Comparison of ENCODE assay signal across 1 cellular context in the genomic region with DNA sequence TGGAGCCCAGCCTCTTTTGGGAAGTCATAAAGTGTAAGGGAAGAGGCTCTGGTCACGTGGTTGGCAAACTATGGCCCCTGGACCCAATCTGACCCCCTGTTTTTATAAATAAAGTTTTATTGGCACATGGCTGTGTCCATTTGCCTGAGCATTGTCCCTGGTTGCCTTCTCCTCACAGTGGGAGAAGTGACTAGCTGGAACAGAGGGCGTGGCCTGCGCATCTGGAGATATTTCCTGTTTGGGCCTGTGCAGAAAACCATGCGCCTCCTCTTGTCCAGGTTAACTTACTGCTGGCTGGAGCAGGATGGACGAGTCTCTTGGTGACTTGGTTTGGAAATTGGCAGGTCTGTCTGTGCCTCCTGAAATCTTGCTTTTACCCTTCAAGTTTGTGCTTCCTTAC.
TF ChIP-seq lines count a peak whose summit lies in the region.

No MANE protein-coding gene starts in this region.

TF ChIP-seq in K562, 482 proteins besides CTCF, POLR2A, EP300 and RAD21 (continued from another document):
- TF ChIP-seq, protein P1, sequence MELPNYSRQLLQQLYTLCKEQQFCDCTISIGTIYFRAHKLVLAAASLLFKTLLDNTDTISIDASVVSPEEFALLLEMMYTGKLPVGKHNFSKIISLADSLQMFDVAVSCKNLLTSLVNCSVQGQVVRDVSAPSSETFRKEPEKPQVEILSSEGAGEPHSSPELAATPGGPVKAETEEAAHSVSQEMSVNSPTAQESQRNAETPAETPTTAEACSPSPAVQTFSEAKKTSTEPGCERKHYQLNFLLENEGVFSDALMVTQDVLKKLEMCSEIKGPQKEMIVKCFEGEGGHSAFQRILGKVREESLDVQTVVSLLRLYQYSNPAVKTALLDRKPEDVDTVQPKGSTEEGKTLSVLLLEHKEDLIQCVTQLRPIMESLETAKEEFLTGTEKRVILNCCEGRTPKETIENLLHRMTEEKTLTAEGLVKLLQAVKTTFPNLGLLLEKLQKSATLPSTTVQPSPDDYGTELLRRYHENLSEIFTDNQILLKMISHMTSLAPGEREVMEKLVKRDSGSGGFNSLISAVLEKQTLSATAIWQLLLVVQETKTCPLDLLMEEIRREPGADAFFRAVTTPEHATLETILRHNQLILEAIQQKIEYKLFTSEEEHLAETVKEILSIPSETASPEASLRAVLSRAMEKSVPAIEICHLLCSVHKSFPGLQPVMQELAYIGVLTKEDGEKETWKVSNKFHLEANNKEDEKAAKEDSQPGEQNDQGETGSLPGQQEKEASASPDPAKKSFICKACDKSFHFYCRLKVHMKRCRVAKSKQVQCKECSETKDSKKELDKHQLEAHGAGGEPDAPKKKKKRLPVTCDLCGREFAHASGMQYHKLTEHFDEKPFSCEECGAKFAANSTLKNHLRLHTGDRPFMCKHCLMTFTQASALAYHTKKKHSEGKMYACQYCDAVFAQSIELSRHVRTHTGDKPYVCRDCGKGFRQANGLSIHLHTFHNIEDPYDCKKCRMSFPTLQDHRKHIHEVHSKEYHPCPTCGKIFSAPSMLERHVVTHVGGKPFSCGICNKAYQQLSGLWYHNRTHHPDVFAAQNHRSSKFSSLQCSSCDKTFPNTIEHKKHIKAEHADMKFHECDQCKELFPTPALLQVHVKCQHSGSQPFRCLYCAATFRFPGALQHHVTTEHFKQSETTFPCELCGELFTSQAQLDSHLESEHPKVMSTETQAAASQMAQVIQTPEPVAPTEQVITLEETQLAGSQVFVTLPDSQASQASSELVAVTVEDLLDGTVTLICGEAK (IDR thresholded peaks at IDR 0.05) = peak; percentile 97
- TF ChIP-seq, protein P1 (CRISPR knock-in tag; IDR thresholded peaks at IDR 0.05) = peak; percentile 97
TF ChIP-seq in K562: peak in this region for 2.
